ENCODE assay signal across 15 cellular contexts in genomic region chr9:116389546-116390305, GRCh38.
DNase-seq lines count a peak whose midpoint lies in the region; ATAC-seq, FAIRE-seq and TF ChIP-seq lines count a peak whose summit lies in the region.
"Had no signal": no experiment of that assay in that cellular context is flagged by ENCODE, and none has a peak within 500 bp of the region (broad histone marks: within the 10 kb centered on the region; RNA-seq: fewer than 3 reads in every experiment).

No MANE protein-coding gene starts in this region.

- H3K79me1 ChIP-seq in mesenchymal stem cell (replicated peaks; ENCODE audit: low read length, poor library complexity, severe bottlenecking) = no peaks in the 10 kb centered on the region

- no peaks in the 10 kb centered on the region for H3K79me2 ChIP-seq in GM12878 (ENCODE audit: control insufficient read depth, insufficient read depth, low read length)

- TF ChIP-seq RAD21 in GM12878 (IDR thresholded peaks at IDR 0.05; ENCODE audit: insufficient read depth, low read depth, low read length) = no peak

- FAIRE-seq in GM12878 (lab: Jason Lieb, UNC) = no peak

- peak overlapping the region; percentile 58 for H2BK5ac ChIP-seq in mesenchymal stem cell (ENCODE audit: low read depth, low read length, poor library complexity, severe bottlenecking)

- H2BK12ac ChIP-seq in mesenchymal stem cell (ENCODE audit: low read length in 2 of 2) = no peak overlapping the region

- RAD21 ChIA-PET in GM12878 (lab: Charles Lee; ENCODE audit: unreplicated experiment) = interaction anchor here (0.6 kb wide), 1 partner anchor 121 kb away, joined by 3 read pairs; no protein-coding TSS in a partner anchor

- peaks cover 9% of the 10 kb centered on the region for H3K4me1 ChIP-seq in GM12878 (ENCODE audit: control insufficient read depth, insufficient read depth, low read length)
- H3K4me1 ChIP-seq in mesenchymal stem cell (ENCODE audit: control insufficient read depth, insufficient read depth, low read depth, low read length) = peaks cover 16% of the 10 kb centered on the region
- H3K4me1 ChIP-seq in Caco-2 = no peaks in the 10 kb centered on the region

- SMC1A ChIA-PET in GM12878 (lab: Charles Lee; ENCODE audit: uncharacterized antibody, unreplicated experiment) = no interaction called here

- no peak overlapping the region for H3K27ac Mint-ChIP-seq in Caco-2 (ENCODE audit: unreplicated experiment)
- no peak overlapping the region for H3K27ac Mint-ChIP-seq in activated naive CD4-positive, alpha-beta T cell treated with anti-CD3 and anti-CD28 coated beads for 36 hours

- no peaks in the 10 kb centered on the region for H3K4me1 Mint-ChIP-seq in Caco-2 (ENCODE audit: low read depth, unreplicated experiment)
- no peaks in the 10 kb centered on the region for H3K4me1 Mint-ChIP-seq in activated naive CD4-positive, alpha-beta T cell treated with anti-CD3 and anti-CD28 coated beads for 36 hours (ENCODE audit: low read depth)

- BruUV-seq in GM12878 (replicated peaks; lab: Mats Ljungman, UMichigan) (no TSS peak), Caco-2 (replicated peaks; lab: Mats Ljungman, UMichigan) (no TSS peak)

- no peak overlapping the region for H4K91ac ChIP-seq in mesenchymal stem cell (ENCODE audit: low read length)

- peak overlapping the region; percentile 96 for H2AK5ac ChIP-seq in mesenchymal stem cell (ENCODE audit: low read length, severe bottlenecking)

- no peak overlapping the region for H3K4me3 ChIP-seq in GM12878
- H3K4me3 ChIP-seq in mesenchymal stem cell (ENCODE audit: insufficient read depth in 1 of 2, low read depth in 1 of 2, low read length in 2 of 2) = no peak overlapping the region
- no peak overlapping the region for H3K4me3 ChIP-seq in Caco-2 (ENCODE audit: low read depth, low read length)
- H3K4me3 ChIP-seq: PC-9 had no signal

- H3K14ac ChIP-seq in mesenchymal stem cell (ENCODE audit: low read length in 2 of 2) = no peak overlapping the region

- POLR2A ChIA-PET in GM12878 (lab: Charles Lee) = no interaction called here
- POLR2A ChIA-PET in Caco-2 (lab: Charles Lee) = no interaction called here

- H2AFZ ChIP-seq in GM12878 (ENCODE audit: control insufficient read depth, low read depth, low read length) = no peak overlapping the region
- no peak overlapping the region for H2AFZ ChIP-seq in mesenchymal stem cell (ENCODE audit: low read depth, low read length)
- H2AFZ ChIP-seq: PC-9 had no signal

- in situ Hi-C loops in GM12878 (cut with MboI) = no loop called here

- TF ChIP-seq CTCF in GM12878 (IDR thresholded peaks at IDR 0.05 in 2 of 3, conservative IDR thresholded peaks at IDR 0.05 in 1 of 3; ENCODE audit: control insufficient read depth in 2 of 3, extremely low read depth in 1 of 3, insufficient read depth in 1 of 3, low read depth in 3 of 3, low read length in 3 of 3) (no peak), Caco-2 (IDR thresholded peaks at IDR 0.05; ENCODE audit: insufficient read depth in 1 of 2, low read depth in 1 of 2, low read length in 1 of 2, severe bottlenecking in 1 of 2, unreplicated experiment in 1 of 2) (no peak)

- TF ChIP-seq POLR2A in GM12878 (IDR thresholded peaks at IDR 0.05; ENCODE audit: low read depth, low read length) = no peak

- H3K9me3 Mint-ChIP-seq in Caco-2 (ENCODE audit: unreplicated experiment) = no peaks in the 10 kb centered on the region
- H3K9me3 Mint-ChIP-seq in activated naive CD4-positive, alpha-beta T cell treated with anti-CD3 and anti-CD28 coated beads for 36 hours = no peaks in the 10 kb centered on the region

- H3K9me3 ChIP-seq in GM12878 (replicated peaks; ENCODE audit: control insufficient read depth, insufficient read depth, low read length) = no peaks in the 10 kb centered on the region
- H3K9me3 ChIP-seq in mesenchymal stem cell (ENCODE audit: control insufficient read depth, low read length) = no peaks in the 10 kb centered on the region
- H3K9me3 ChIP-seq in Caco-2 = no peaks in the 10 kb centered on the region

- WGBS in GM12878 (ENCODE audit: insufficient coverage, insufficient replicate concordance, low lambda C conversion rate, missing lambda C conversion rate) = 6% methylated on average over 1 of the region's 1 CpG
- 93% methylated on average over 1 of the region's 1 CpG for WGBS in mesenchymal stem cell

- no peak overlapping the region for H3K23ac ChIP-seq in mesenchymal stem cell (ENCODE audit: low read length in 2 of 2)

- no peaks in the 10 kb centered on the region for H3K36me3 Mint-ChIP-seq in Caco-2 (ENCODE audit: insufficient read depth, unreplicated experiment)
- H3K36me3 Mint-ChIP-seq in activated naive CD4-positive, alpha-beta T cell treated with anti-CD3 and anti-CD28 coated beads for 36 hours (ENCODE audit: low read depth) = peaks cover 2% of the 10 kb centered on the region

- intact Hi-C loops in GM12878 (cut with micrococcal nuclease; ENCODE audit: unreplicated experiment) (loop anchor here (5.0 kb wide), 1 partner anchor 52 kb away; no protein-coding TSS in a partner anchor), Caco-2 (cut with micrococcal nuclease; ENCODE audit: unreplicated experiment) (no loop called here), head of caudate nucleus (cut with DNase I) (no loop called here)
- intact Hi-C loops in activated naive CD4-positive, alpha-beta T cell treated with anti-CD3 and anti-CD28 coated beads for 36 hours (cut with micrococcal nuclease) = no loop called here

- no peak overlapping the region for H2BK120ac ChIP-seq in mesenchymal stem cell (ENCODE audit: low read depth, low read length)

- H3K4me3 Mint-ChIP-seq in Caco-2 (ENCODE audit: unreplicated experiment) = no peak overlapping the region
- H3K4me3 Mint-ChIP-seq in activated naive CD4-positive, alpha-beta T cell treated with anti-CD3 and anti-CD28 coated beads for 36 hours = no peak overlapping the region

- H3K36me3 ChIP-seq in GM12878 (ENCODE audit: control insufficient read depth in 2 of 2, insufficient read depth in 2 of 2, low read length in 1 of 2) (no peaks in the 10 kb centered on the region), mesenchymal stem cell (ENCODE audit: control insufficient read depth in 1 of 2, insufficient read depth in 2 of 2, low read depth in 1 of 2, low read length in 2 of 2) (peaks cover 12 to 95% of the 10 kb centered on the region in 2 experiments), Caco-2 (ENCODE audit: control insufficient read depth, insufficient read depth, low read length) (no peaks in the 10 kb centered on the region)

- CTCF ChIA-PET in GM12878 (lab: Yijun Ruan, JAX) (no interaction called here), Caco-2 (lab: Charles Lee) (no interaction called here)
- CTCF ChIA-PET in activated naive CD4-positive, alpha-beta T cell treated with anti-CD3 and anti-CD28 coated beads for 36 hours (lab: Charles Lee) = no interaction called here

- peak; percentile 34 for ATAC-seq in GM12878

- no peak overlapping the region for H2BK15ac ChIP-seq in mesenchymal stem cell (ENCODE audit: low read depth, poor library complexity, severe bottlenecking)

- no peak overlapping the region for H3K4ac ChIP-seq in mesenchymal stem cell (ENCODE audit: low read depth in 1 of 2, low read length in 2 of 2)

- H3K9ac ChIP-seq in GM12878 (ENCODE audit: control insufficient read depth, insufficient read depth, low read length) (no peak overlapping the region), mesenchymal stem cell (ENCODE audit: low read length) (no peak overlapping the region)

- no peak overlapping the region for H3K27ac ChIP-seq in GM12878 (ENCODE audit: control insufficient read depth, insufficient read depth)
- peak overlapping the region; percentile 69 for H3K27ac ChIP-seq in mesenchymal stem cell (ENCODE audit: low read length, poor library complexity, severe bottlenecking)
- H3K27ac ChIP-seq: C4-2B, PC-9 had no signal

- no peak overlapping the region for H3K4me2 ChIP-seq in GM12878 (ENCODE audit: control insufficient read depth, insufficient read depth)
- no peak overlapping the region for H3K4me2 ChIP-seq in mesenchymal stem cell (ENCODE audit: low read length, poor library complexity, severe bottlenecking)
- H3K4me2 ChIP-seq: PC-9 had no signal

- H3K18ac ChIP-seq in mesenchymal stem cell (ENCODE audit: low read depth in 1 of 2, low read length in 2 of 2) = no peak overlapping the region

- no peaks in the 10 kb centered on the region for H3K27me3 Mint-ChIP-seq in Caco-2 (ENCODE audit: insufficient read depth, unreplicated experiment)
- H3K27me3 Mint-ChIP-seq in activated naive CD4-positive, alpha-beta T cell treated with anti-CD3 and anti-CD28 coated beads for 36 hours (ENCODE audit: low read depth) = no peaks in the 10 kb centered on the region

- no peak for TF ChIP-seq EP300 in GM12878 (IDR thresholded peaks at IDR 0.05; ENCODE audit: borderline replicate concordance in 1 of 2, control insufficient read depth in 1 of 2, low read depth in 2 of 2, low read length in 2 of 2)

- DNase-seq in ELR (ENCODE audit: low read depth) (peak; percentile 13), NCI-H226 (peak; percentile 2), GM12878 (ENCODE audit: low read depth, low spot score) (no peak), mesenchymal stem cell (no peak), Caco-2 (no peak), DMS153 (lab: John Stamatoyannopoulos, UW) (no peak), head of caudate nucleus (no peak)
- no peak for DNase-seq in activated naive CD4-positive, alpha-beta T cell treated with anti-CD3 and anti-CD28 coated beads for 36 hours
- DNase-seq: GOT3, KBM-7, NCI-H1436, NCI-H2029, NCI-H2171, PC-9 had no signal

- no peak overlapping the region for H4K8ac ChIP-seq in mesenchymal stem cell (ENCODE audit: low read length)

- H4K20me1 ChIP-seq in GM12878 (ENCODE audit: control insufficient read depth, insufficient read depth) = no peaks in the 10 kb centered on the region

- H3K27me3 ChIP-seq in GM12878 (replicated peaks in 1 of 2; ENCODE audit: control insufficient read depth in 2 of 2, insufficient read depth in 2 of 2, low read length in 1 of 2) (no peaks in the 10 kb centered on the region), mesenchymal stem cell (ENCODE audit: control insufficient read depth in 1 of 2, insufficient read depth in 1 of 2, low read length in 2 of 2) (no peaks in the 10 kb centered on the region), Caco-2 (replicated peaks; ENCODE audit: control insufficient read depth, insufficient read depth, low read length) (no peaks in the 10 kb centered on the region)

Comparison
In these comparisons a context has a peak if more than half of its experiments do, and no peak if none do; other contexts are left out.
1. DNase-seq: peak in ELR (single experiment) and NCI-H226 (single experiment); none in GM12878 (single experiment), mesenchymal stem cell (single experiment), Caco-2 (0 of 2), DMS153 (single experiment), head of caudate nucleus (0 of 42) and activated naive CD4-positive, alpha-beta T cell treated with anti-CD3 and anti-CD28 coated beads for 36 hours (single experiment).